27 cellular contexts compared by ENCODE assay signal in the genomic region with DNA sequence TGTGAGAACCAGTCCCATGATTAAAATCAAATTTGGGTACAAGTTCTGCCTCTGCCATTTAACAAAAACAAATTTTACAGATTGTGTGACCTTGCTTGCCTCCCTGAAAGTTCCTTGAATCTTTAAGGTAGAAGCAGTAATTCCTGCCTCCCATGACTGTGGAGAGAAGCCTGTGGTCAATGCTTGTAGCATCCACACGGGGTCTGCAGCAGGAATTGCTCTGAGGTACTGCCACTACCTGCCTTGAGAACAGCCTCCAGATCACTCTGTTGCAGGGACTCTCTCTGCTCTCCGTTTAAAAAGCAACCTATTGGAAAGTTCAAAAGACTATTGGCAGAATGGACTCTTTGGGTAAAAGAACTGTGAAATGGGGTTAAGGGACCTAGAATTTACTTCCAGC.
"Had no signal": no experiment of that assay in that cellular context is flagged by ENCODE, and none has a peak within 500 bp of the region (broad histone marks: within the 10 kb centered on the region; RNA-seq: fewer than 3 reads in every experiment).

No MANE protein-coding gene starts in this region.

- H3K27ac Mint-ChIP-seq: effector memory CD8-positive, alpha-beta T cell; memory B cell; mesothelial cell of epicardium; naive B cell; natural killer cell treated with Interleukin-12 subunit alpha and Interleukin-12 subunit beta and Interleukin-15 and Interleukin-18, amount 100 ng/mL, for 72 hours; progenitor cell of endocrine pancreas; stimulated activated naive CD8-positive, alpha-beta T cell treated with anti-CD3 and anti-CD28 coated beads, Interleukin-15, amount 100 ng/mL, for 72 hours had no signal

- H3K79me2 ChIP-seq: parathyroid adenoma had no signal

- H2AFZ ChIP-seq: parathyroid adenoma had no signal

- H3K36me3 ChIP-seq: gastrocnemius medialis, suprapubic skin, transverse colon, upper lobe of right lung, uterus had no signal

- DNase-seq: cortex of kidney; effector memory CD8-positive, alpha-beta T cell; foreskin fibroblast; gastrocnemius medialis; head of caudate nucleus; mucosa of descending colon; naive B cell; stimulated activated CD4-positive, alpha-beta T cell treated with anti-CD3 and anti-CD28 coated beads, Interleukin-12 subunit alpha, Interleukin-12 subunit beta, amount 100 ng/mL, for 4 hours; stimulated activated CD4-positive, alpha-beta T cell treated with anti-CD3 and anti-CD28 coated beads, Interleukin-1b, Interleukin-23, amount 100 ng/mL, for 48 hours; stimulated activated CD4-positive, alpha-beta T cell treated with anti-CD3 and anti-CD28 coated beads, Interleukin-4, amount 100 ng/mL, for 1 hour; stimulated activated CD8-positive, alpha-beta memory T cell treated with anti-CD3 and anti-CD28 coated beads, Interleukin-4, amount 100 ng/mL, for 48 hours; stimulated activated naive CD4-positive, alpha-beta T cell; stimulated activated naive CD8-positive, alpha-beta T cell treated with anti-CD3 and anti-CD28 coated beads, Interleukin-15, amount 100 ng/mL, for 72 hours; transverse colon; upper lobe of right lung; uterus had no signal

- H3K27me3 ChIP-seq: gastrocnemius medialis, upper lobe of right lung had no signal

- H3K4me2 ChIP-seq: smooth muscle cell had no signal

- H3K27ac ChIP-seq: gastrocnemius medialis, parathyroid adenoma, suprapubic skin, transverse colon, upper lobe of right lung, uterus had no signal

- H3K9me3 ChIP-seq: gastrocnemius medialis, mucosa of descending colon, suprapubic skin, transverse colon, upper lobe of right lung, uterus had no signal

- H3K9me3 Mint-ChIP-seq: effector memory CD8-positive, alpha-beta T cell; memory B cell; mesothelial cell of epicardium; naive B cell; natural killer cell treated with Interleukin-12 subunit alpha and Interleukin-12 subunit beta and Interleukin-15 and Interleukin-18, amount 100 ng/mL, for 72 hours; neural crest cell; stimulated activated naive CD8-positive, alpha-beta T cell treated with anti-CD3 and anti-CD28 coated beads, Interleukin-15, amount 100 ng/mL, for 72 hours had no signal

- H3K4me1 Mint-ChIP-seq: memory B cell; naive B cell; stimulated activated naive CD8-positive, alpha-beta T cell treated with anti-CD3 and anti-CD28 coated beads, Interleukin-15, amount 100 ng/mL, for 72 hours had no signal

- ATAC-seq: effector memory CD8-positive, alpha-beta T cell; gastrocnemius medialis; mucosa of descending colon; natural killer cell treated with Interleukin-12 subunit alpha and Interleukin-12 subunit beta and Interleukin-15 and Interleukin-18, amount 100 ng/mL, for 72 hours; sciatic nerve; stimulated activated naive CD8-positive, alpha-beta T cell treated with anti-CD3 and anti-CD28 coated beads, Interleukin-15, amount 100 ng/mL, for 72 hours; upper lobe of right lung had no signal

- H3K4me3 Mint-ChIP-seq: effector memory CD8-positive, alpha-beta T cell; memory B cell; mesothelial cell of epicardium; naive B cell; natural killer cell treated with Interleukin-12 subunit alpha and Interleukin-12 subunit beta and Interleukin-15 and Interleukin-18, amount 100 ng/mL, for 72 hours; neural crest cell; stimulated activated naive CD8-positive, alpha-beta T cell treated with anti-CD3 and anti-CD28 coated beads, Interleukin-15, amount 100 ng/mL, for 72 hours had no signal

- H3K4me1 ChIP-seq: gastrocnemius medialis, parathyroid adenoma, suprapubic skin, transverse colon, upper lobe of right lung, uterus had no signal

- FAIRE-seq: keratinocyte had no signal

- H3K9ac ChIP-seq: parathyroid adenoma had no signal

- H3K4me3 ChIP-seq: gastrocnemius medialis, lung, mucosa of descending colon, smooth muscle cell, suprapubic skin, transverse colon, upper lobe of right lung, uterus had no signal

- H3K36me3 Mint-ChIP-seq: memory B cell; mesothelial cell of epicardium; naive B cell; natural killer cell treated with Interleukin-12 subunit alpha and Interleukin-12 subunit beta and Interleukin-15 and Interleukin-18, amount 100 ng/mL, for 72 hours had no signal
